ENCODE assay signal across 33 cellular contexts in genomic region chr19:51083783-51084182, GRCh38. TPM values are rescaled to one million over a fixed set of nuclear protein-coding genes. Genes with fewer than 3 reads are reported as not detected.
"Had no signal": no experiment of that assay in that cellular context is flagged by ENCODE, and none has a peak within 500 bp of the region (broad histone marks: within the 10 kb centered on the region; RNA-seq: fewer than 3 reads in every experiment).

No MANE protein-coding gene starts in this region.

- H3K27ac ChIP-seq: colonic mucosa, esophagus muscularis mucosa, foreskin keratinocyte, gastroesophageal sphincter, heart left ventricle, hepatocyte, left lung, neural progenitor cell, psoas muscle, skin epidermis, spleen, thoracic aorta, tibial nerve, upper lobe of left lung, uterus had no signal

- H3K27ac Mint-ChIP-seq: dendritic cell treated with granulocyte-macrophage colony-stimulating factor and Interleukin-4, amounts not matched to agents 40 ng/mL and 50 ng/mL, for 4 days; endodermal cell; nephron; neural progenitor cell; stimulated activated memory B cell treated with anti-CD40 and anti-IgM and Interleukin-4, amounts not matched to agents 10 μg/mL and 1 μg/mL and 100 μg/mL, for 72 hours; stimulated activated naive CD8-positive, alpha-beta T cell treated with anti-CD3 and anti-CD28 coated beads, Interleukin-15, Interleukin-2, amounts not matched to agents 100 ng/mL and 50 ng/mL, for 24 hours had no signal

- H3K4me3 Mint-ChIP-seq: dendritic cell treated with granulocyte-macrophage colony-stimulating factor and Interleukin-4, amounts not matched to agents 40 ng/mL and 50 ng/mL, for 4 days; endodermal cell; naive thymus-derived CD4-positive, alpha-beta T cell; nephron; neural progenitor cell; stimulated activated memory B cell treated with anti-CD40 and anti-IgM and Interleukin-4, amounts not matched to agents 10 μg/mL and 1 μg/mL and 100 μg/mL, for 72 hours; stimulated activated naive CD8-positive, alpha-beta T cell treated with anti-CD3 and anti-CD28 coated beads, Interleukin-15, Interleukin-2, amounts not matched to agents 100 ng/mL and 50 ng/mL, for 24 hours had no signal

- H3K9me3 ChIP-seq: colonic mucosa, esophagus muscularis mucosa, gastroesophageal sphincter, heart left ventricle, left lung, psoas muscle, spleen, thoracic aorta, tibial nerve, upper lobe of left lung, uterus had no signal

- H3K27me3 ChIP-seq: colonic mucosa, foreskin keratinocyte, heart left ventricle, hepatocyte, neural progenitor cell, upper lobe of left lung, uterus had no signal

- H2AFZ ChIP-seq: hepatocyte, neural progenitor cell had no signal

- H3K4me2 ChIP-seq: hepatocyte, neural progenitor cell had no signal

- ATAC-seq: foreskin keratinocyte; gastroesophageal sphincter; heart left ventricle; left cardiac atrium; left lung; naive thymus-derived CD4-positive, alpha-beta T cell; psoas muscle; right cardiac atrium had no signal

- H3K4me1 ChIP-seq: colonic mucosa, esophagus muscularis mucosa, foreskin keratinocyte, gastroesophageal sphincter, left lung, neural progenitor cell, psoas muscle, spleen, tibial nerve, upper lobe of left lung, uterus had no signal

- H3K9ac ChIP-seq: neural progenitor cell had no signal

- H3K79me2 ChIP-seq: hepatocyte had no signal

- DNase-seq: colonic mucosa; effector CD8-positive, alpha-beta T cell; endodermal cell; foreskin keratinocyte; heart left ventricle; left cardiac atrium; left lung; mesenchymal stem cell; midbrain; naive thymus-derived CD4-positive, alpha-beta T cell; psoas muscle; right cardiac atrium; spleen; stimulated activated CD4-positive, alpha-beta T cell treated with anti-CD3 and anti-CD28 coated beads, Interleukin-4, amount 100 ng/mL, for 4 hours; upper lobe of left lung; uterus had no signal

- H3K4me1 Mint-ChIP-seq: endodermal cell; nephron; stimulated activated memory B cell treated with anti-CD40 and anti-IgM and Interleukin-4, amounts not matched to agents 10 μg/mL and 1 μg/mL and 100 μg/mL, for 72 hours had no signal

- H3K36me3 ChIP-seq: colonic mucosa, esophagus muscularis mucosa, gastroesophageal sphincter, heart left ventricle, left lung, neural progenitor cell, spleen, thoracic aorta, tibial nerve, upper lobe of left lung, uterus had no signal

- H3K4me3 ChIP-seq: colonic mucosa, esophagus muscularis mucosa, gastroesophageal sphincter, heart left ventricle, hepatocyte, left lung, neural progenitor cell, psoas muscle, skin epidermis, spleen, thoracic aorta, tibial nerve, upper lobe of left lung, uterus had no signal

- H3K36me3 Mint-ChIP-seq: neural progenitor cell had no signal

RNA-seq across cellular contexts. Expression of gene KLK14, which starts 1.1 kb away (rescaled TPM):
- total RNA-seq: fibroblast of lung, foreskin keratinocyte, gastroesophageal sphincter, kidney epithelial cell, lung microvascular endothelial cell, osteocyte, psoas muscle, renal cortical epithelial cell, thoracic aorta, tibial nerve had no signal
- polyA plus RNA-seq: fibroblast of lung; hepatocyte; naive thymus-derived CD4-positive, alpha-beta T cell; right cardiac atrium had no signal

RNA-seq across cellular contexts. Expression of gene KLK13, which starts 18.9 kb away (rescaled TPM):
- total RNA-seq: colonic mucosa; epithelial cell of proximal tubule; esophagus muscularis mucosa; fibroblast of lung; hepatocyte; lung microvascular endothelial cell; naive thymus-derived CD4-positive, alpha-beta T cell; osteocyte; psoas muscle; renal cortical epithelial cell; right cardiac atrium; spleen; thoracic aorta; uterus had no signal
- polyA plus RNA-seq: fibroblast of lung; naive thymus-derived CD4-positive, alpha-beta T cell had no signal

RNA-seq across cellular contexts. Expression of gene SIGLEC9, which starts 40.9 kb away (rescaled TPM):
- total RNA-seq: endodermal cell, epithelial cell of proximal tubule, fibroblast of lung, foreskin keratinocyte, osteocyte, renal cortical epithelial cell had no signal
- polyA plus RNA-seq: fibroblast of lung, foreskin keratinocyte had no signal

RNA-seq across cellular contexts. Expression of gene KLK12, which starts 49.0 kb away (rescaled TPM):
- total RNA-seq: endodermal cell; epithelial cell of proximal tubule; esophagus muscularis mucosa; fibroblast of lung; foreskin keratinocyte; heart left ventricle; hepatocyte; kidney epithelial cell; left cardiac atrium; lung microvascular endothelial cell; naive thymus-derived CD4-positive, alpha-beta T cell; osteocyte; psoas muscle; renal cortical epithelial cell; right cardiac atrium; spleen; thoracic aorta; tibial nerve; uterus had no signal
- polyA plus RNA-seq: fibroblast of lung; heart left ventricle; hepatocyte; naive thymus-derived CD4-positive, alpha-beta T cell; psoas muscle; right cardiac atrium had no signal
